ENCODE assay signal across 1 cellular context in genomic region chr19:14452303-14452702, GRCh38. TPM values are rescaled to one million over a fixed set of nuclear protein-coding genes. Genes with fewer than 3 reads are reported as not detected.
"Had no signal": no experiment of that assay in that cellular context is flagged by ENCODE, and none has a peak within 500 bp of the region (broad histone marks: within the 10 kb centered on the region; RNA-seq: fewer than 3 reads in every experiment).

No MANE protein-coding gene starts in this region.

RNA-seq across cellular contexts. Expression of gene PTGER1, which starts 22.9 kb away (rescaled TPM):
- total RNA-seq: LHCN-M2 had no signal
